15 cellular contexts compared by ENCODE assay signal in the genomic region with DNA sequence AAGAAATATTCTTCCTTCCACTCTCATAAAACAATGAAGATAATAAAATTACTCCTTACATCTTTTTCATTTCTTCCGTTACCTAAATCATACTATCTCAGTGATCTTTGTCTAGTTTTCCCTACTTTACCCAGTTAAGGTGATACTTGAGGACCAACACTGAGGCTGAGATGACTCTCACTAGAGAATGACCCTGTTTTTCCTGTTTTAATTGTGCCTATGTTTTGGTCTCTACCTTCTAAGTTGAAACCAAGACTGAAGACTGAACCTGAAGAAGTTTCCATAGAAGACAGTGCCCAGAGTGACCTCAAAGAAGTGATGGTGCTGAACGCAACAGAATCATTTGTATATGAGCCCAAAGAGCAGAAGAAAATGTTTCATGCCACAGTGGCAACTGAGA.
"Had no signal": no experiment of that assay in that cellular context is flagged by ENCODE, and none has a peak within 500 bp of the region (broad histone marks: within the 10 kb centered on the region; RNA-seq: fewer than 3 reads in every experiment).

No MANE protein-coding gene starts in this region.

- ATAC-seq: gastroesophageal sphincter had no signal

- H3K27ac ChIP-seq: coronary artery, gastroesophageal sphincter, left ventricle myocardium inferior, ovary, thyroid gland had no signal

- H3K4me3 ChIP-seq: coronary artery, gastroesophageal sphincter, left ventricle myocardium inferior, ovary, thyroid gland had no signal

- H3K4me3 Mint-ChIP-seq: neural crest cell had no signal

- H3K27me3 ChIP-seq: gastroesophageal sphincter, ovary, thyroid gland had no signal

- DNase-seq: activated CD4-positive, alpha-beta T cell treated with anti-CD3 and anti-CD28 coated beads, Interleukin-2, amount 50 U/mL, for 4 hours; activated CD8-positive, alpha-beta memory T cell treated with anti-CD3 and anti-CD28 coated beads, Interleukin-2, amount 50 U/mL, for 4 hours; activated effector memory CD4-positive, alpha-beta T cell treated with anti-CD3 and anti-CD28 coated beads, Interleukin-2, amount 50 U/mL, for 16 hours; effector CD8-positive, alpha-beta T cell; kidney; left ventricle myocardium inferior; mesenchymal stem cell; ovary; SK-N-SH; stimulated activated CD4-positive, alpha-beta T cell treated with anti-CD3 and anti-CD28 coated beads, Interleukin-12 subunit alpha, Interleukin-12 subunit beta, amount 100 ng/mL, for 4 hours; T-helper 2 cell; thyroid gland had no signal

- H3K9me3 ChIP-seq: gastroesophageal sphincter, left ventricle myocardium inferior, ovary, SK-N-SH, thyroid gland had no signal

- H3K36me3 ChIP-seq: ovary had no signal

- H3K4me1 ChIP-seq: gastroesophageal sphincter, thyroid gland had no signal
